In the genomic region with DNA sequence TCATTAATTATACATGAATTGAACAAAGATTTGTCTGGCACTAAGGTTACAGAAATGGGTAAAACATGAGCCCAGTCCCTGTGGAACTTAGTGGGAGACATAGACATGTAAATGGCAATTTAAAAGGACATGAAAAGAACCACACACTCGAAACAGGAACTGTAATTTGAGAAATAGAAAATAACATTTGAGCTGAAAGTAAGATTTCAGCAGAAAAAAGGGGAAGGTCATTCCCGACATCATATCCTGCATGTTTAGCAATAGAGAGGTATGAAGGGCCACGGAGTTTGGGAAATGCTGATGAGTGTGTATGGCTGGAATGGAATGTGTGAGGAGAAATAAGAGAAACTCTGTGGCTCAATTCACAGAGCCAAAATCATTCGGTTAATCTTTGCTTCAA, we compare ENCODE assay signal across 9 cellular contexts.
DNase-seq lines count a peak whose midpoint lies in the region; ATAC-seq and TF ChIP-seq lines count a peak whose summit lies in the region.
"Had no signal": no experiment of that assay in that cellular context is flagged by ENCODE, and none has a peak within 500 bp of the region (broad histone marks: within the 10 kb centered on the region; RNA-seq: fewer than 3 reads in every experiment).

No MANE protein-coding gene starts in this region.

- no peak overlapping the region for H2BK120ac ChIP-seq in trophoblast cell (ENCODE audit: insufficient read depth, low read length, poor library complexity)

- intact Hi-C loops in esophagus muscularis mucosa (cut with DNase I): no loop called here

- H3K14ac ChIP-seq in trophoblast cell (ENCODE audit: low read length): no peak overlapping the region

- H3K18ac ChIP-seq in trophoblast cell (ENCODE audit: low read length): no peak overlapping the region

- no peaks in the 10 kb centered on the region for H3K27me3 ChIP-seq in adipocyte (replicated peaks; ENCODE audit: control insufficient read depth, insufficient read depth, low read length)
- H3K27me3 ChIP-seq in trophoblast cell (ENCODE audit: insufficient read depth, low read length): no peaks in the 10 kb centered on the region
- H3K27me3 ChIP-seq in esophagus muscularis mucosa: no peaks in the 10 kb centered on the region

- no peak overlapping the region for H2AFZ ChIP-seq in trophoblast cell (ENCODE audit: insufficient read depth, low read length, poor library complexity)
- H2AFZ ChIP-seq: PC-9 had no signal

- no peak overlapping the region for H2AK5ac ChIP-seq in trophoblast cell (ENCODE audit: low read length)

- WGBS in trophoblast cell (ENCODE audit: extremely low coverage, insufficient coverage, insufficient read length): no CpG with 5 or more reads among the region's 4 CpGs
- 59% methylated on average over 4 of the region's 4 CpGs for WGBS in esophagus muscularis mucosa

- POLR2A ChIA-PET in HEK293T (lab: Yijun Ruan, JAX): no interaction called here

- no peak overlapping the region for H2BK12ac ChIP-seq in trophoblast cell (ENCODE audit: low read length)

- H3K27ac ChIP-seq in trophoblast cell (ENCODE audit: low read depth, low read length) (no peak overlapping the region), esophagus muscularis mucosa (replicated peaks in 1 of 4) (no peak overlapping the region)
- H3K27ac ChIP-seq: PC-9 had no signal

- H3K9ac ChIP-seq in adipocyte (ENCODE audit: low read length) (peak overlapping the region; percentile 33), trophoblast cell (ENCODE audit: low read length) (no peak overlapping the region)

- no peaks in the 10 kb centered on the region for H3K79me1 ChIP-seq in trophoblast cell (ENCODE audit: low read length)

- CTCF ChIA-PET in HEK293T (lab: Yijun Ruan, JAX): no interaction called here

- no peak overlapping the region for H3K4me2 ChIP-seq in trophoblast cell (ENCODE audit: low read length)
- H3K4me2 ChIP-seq: PC-9 had no signal

- H4K8ac ChIP-seq in trophoblast cell (ENCODE audit: low read depth, low read length): no peak overlapping the region

- no peak overlapping the region for H3K23ac ChIP-seq in trophoblast cell (ENCODE audit: low read length)

- TF ChIP-seq EP300 in esophagus muscularis mucosa (IDR thresholded peaks at IDR 0.05): no peak

- H3K79me2 ChIP-seq in trophoblast cell (ENCODE audit: control insufficient read depth, insufficient read depth, low read length, poor library complexity): no peaks in the 10 kb centered on the region

- H4K12ac ChIP-seq in trophoblast cell (ENCODE audit: low read depth, low read length): no peak overlapping the region

- H3K4me1 ChIP-seq in adipocyte (ENCODE audit: control insufficient read depth, insufficient read depth, low read length) (peaks cover 15% of the 10 kb centered on the region), trophoblast cell (ENCODE audit: control insufficient read depth in 1 of 2, insufficient read depth in 2 of 2, low read length in 2 of 2) (no peaks in the 10 kb centered on the region), esophagus muscularis mucosa (no peaks in the 10 kb centered on the region)

- TF ChIP-seq CTCF in esophagus muscularis mucosa (IDR thresholded peaks at IDR 0.05): no peak

- ATAC-seq in GM18870 (IDR thresholded peaks at IDR 0.05; ENCODE audit: unreplicated experiment): peak; percentile 39
- ATAC-seq in HG03095 (IDR thresholded peaks at IDR 0.05; ENCODE audit: unreplicated experiment): peak; percentile 39
- ATAC-seq in HG03439 (IDR thresholded peaks at IDR 0.05; ENCODE audit: unreplicated experiment): no peak

- H4K91ac ChIP-seq in trophoblast cell (ENCODE audit: low read depth, low read length): no peak overlapping the region

- no peak for TF ChIP-seq POLR2A in esophagus muscularis mucosa (IDR thresholded peaks at IDR 0.05; ENCODE audit: low read depth)

- H3K36me3 ChIP-seq in adipocyte (ENCODE audit: control insufficient read depth, insufficient read depth, low read length, severe bottlenecking): no peaks in the 10 kb centered on the region
- no peaks in the 10 kb centered on the region for H3K36me3 ChIP-seq in trophoblast cell (ENCODE audit: control insufficient read depth in 1 of 2, insufficient read depth in 2 of 2, low read length in 2 of 2)
- H3K36me3 ChIP-seq in esophagus muscularis mucosa: no peaks in the 10 kb centered on the region

- DNase-seq in adipocyte (ENCODE audit: low read depth) (peak; percentile 93), trophoblast cell (peak; percentile 60 to 87), DMS153 (lab: John Stamatoyannopoulos, UW) (no peak), HEK293T (ENCODE audit: extremely low spot score) (no peak), esophagus muscularis mucosa (ENCODE audit: extremely low spot score) (no peak)

- no peak overlapping the region for H3K4ac ChIP-seq in trophoblast cell (ENCODE audit: low read depth, low read length)

- H3K4me3 ChIP-seq in adipocyte (ENCODE audit: low read length) (peak overlapping the region; percentile 1), trophoblast cell (ENCODE audit: low read depth, low read length) (no peak overlapping the region), esophagus muscularis mucosa (no peak overlapping the region)
- H3K4me3 ChIP-seq: PC-9 had no signal

- H3K9me3 ChIP-seq in adipocyte (ENCODE audit: control insufficient read depth, low read length) (no peaks in the 10 kb centered on the region), trophoblast cell (ENCODE audit: insufficient read depth, low read depth, low read length) (no peaks in the 10 kb centered on the region), esophagus muscularis mucosa (no peaks in the 10 kb centered on the region)

- H2BK5ac ChIP-seq in trophoblast cell (ENCODE audit: low read depth, low read length, poor library complexity): no peak overlapping the region

TF ChIP-seq in HEK293T, 16 proteins besides CTCF, POLR2A, EP300 and RAD21:
- no peak for TF ChIP-seq FOXK2 (IDR thresholded peaks at IDR 0.05)
- TF ChIP-seq SUZ12 (IDR thresholded peaks at IDR 0.05): no peak
- TF ChIP-seq, protein P1, sequence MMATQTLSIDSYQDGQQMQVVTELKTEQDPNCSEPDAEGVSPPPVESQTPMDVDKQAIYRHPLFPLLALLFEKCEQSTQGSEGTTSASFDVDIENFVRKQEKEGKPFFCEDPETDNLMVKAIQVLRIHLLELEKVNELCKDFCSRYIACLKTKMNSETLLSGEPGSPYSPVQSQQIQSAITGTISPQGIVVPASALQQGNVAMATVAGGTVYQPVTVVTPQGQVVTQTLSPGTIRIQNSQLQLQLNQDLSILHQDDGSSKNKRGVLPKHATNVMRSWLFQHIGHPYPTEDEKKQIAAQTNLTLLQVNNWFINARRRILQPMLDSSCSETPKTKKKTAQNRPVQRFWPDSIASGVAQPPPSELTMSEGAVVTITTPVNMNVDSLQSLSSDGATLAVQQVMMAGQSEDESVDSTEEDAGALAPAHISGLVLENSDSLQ (IDR thresholded peaks at IDR 0.05): no peak
- TF ChIP-seq TARDBP (IDR thresholded peaks at IDR 0.05): no peak
- no peak for TF ChIP-seq ELF4 (IDR thresholded peaks at IDR 0.05)
- TF ChIP-seq FOXA1 (IDR thresholded peaks at IDR 0.05): no peak
- no peak for TF ChIP-seq CTBP1 (IDR thresholded peaks at IDR 0.05; ENCODE audit: borderline replicate concordance)
- TF ChIP-seq ARNT (IDR thresholded peaks at IDR 0.05): no peak
- no peak for TF ChIP-seq BHLHE40 (IDR thresholded peaks at IDR 0.05; ENCODE audit: borderline replicate concordance)
- no peak for TF ChIP-seq HDGF (IDR thresholded peaks at IDR 0.05; ENCODE audit: borderline replicate concordance)
- TF ChIP-seq FOXM1 (IDR thresholded peaks at IDR 0.05; ENCODE audit: borderline replicate concordance): no peak
TF ChIP-seq in HEK293T: peak in this region for 0.

Comparison
In these comparisons a context has a peak if more than half of its experiments do, and no peak if none do; other contexts are left out.
1. DNase-seq: peak in adipocyte (single experiment) and trophoblast cell (2 of 2); none in DMS153 (single experiment), HEK293T (single experiment) and esophagus muscularis mucosa (single experiment).